ENCODE assay signal across 8 cellular contexts in the genomic region with DNA sequence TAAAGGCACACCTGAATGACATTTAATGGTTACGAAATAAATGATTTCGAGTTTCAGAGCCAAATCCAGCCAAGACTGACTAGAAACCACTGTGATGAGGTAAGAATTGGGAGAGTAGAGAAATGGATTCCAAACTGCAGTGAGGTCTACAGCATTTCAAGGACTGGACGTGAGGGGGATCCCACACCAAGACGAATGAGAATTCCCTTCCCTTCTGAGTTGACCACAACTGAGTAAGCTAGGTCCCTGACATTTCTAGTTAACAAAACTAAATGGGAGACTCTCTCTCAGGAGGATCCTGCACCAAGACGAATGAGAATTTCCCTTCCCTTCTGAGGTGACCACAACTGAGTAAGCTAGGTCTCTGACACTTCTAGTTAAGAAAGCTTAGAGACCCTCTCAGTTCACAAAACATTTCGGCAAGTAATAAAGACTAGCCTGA. TPM values are rescaled to one million over a fixed set of nuclear protein-coding genes. Genes with fewer than 3 reads are reported as not detected.
A peak's percentile ranks its signal among the peaks of the same experiment; 100 is the strongest.
DNase-seq lines count a peak whose midpoint lies in the region; ATAC-seq lines count a peak whose summit lies in the region.

No MANE protein-coding gene starts in this region.

- no peaks in the 10 kb centered on the region for H3K36me3 Mint-ChIP-seq in CD4-positive, CD25-positive, alpha-beta regulatory T cell

- peak overlapping the region; percentile 96 to 100 (median 98) for H3K4me3 Mint-ChIP-seq in CD4-positive, CD25-positive, alpha-beta regulatory T cell

- H3K4me1 ChIP-seq in CD4-positive, CD25-positive, alpha-beta regulatory T cell (ENCODE audit: control insufficient read depth, insufficient read depth, low read length, poor library complexity, severe bottlenecking) = peaks cover 38% of the 10 kb centered on the region

- DNase-seq in CD4-positive, CD25-positive, alpha-beta regulatory T cell = no peak
- DNase-seq in HS-5 (ENCODE audit: low read depth) = peak; percentile 33
- peak; percentile 82 for DNase-seq in amniotic epithelial cell (ENCODE audit: low read depth)
- DNase-seq in kidney tubule cell (ENCODE audit: low spot score) = peak; percentile 61
- DNase-seq in superior temporal gyrus (ENCODE audit: extremely low spot score) = peak; percentile 40
- no peak for DNase-seq in GF-D8 (lab: John Stamatoyannopoulos, UW)
- DNase-seq in T-helper 9 cell = no peak
- DNase-seq in activated gamma-delta T cell (lab: John Stamatoyannopoulos, UW) = no peak

- peaks cover 6% of the 10 kb centered on the region for H3K36me3 ChIP-seq in CD4-positive, CD25-positive, alpha-beta regulatory T cell (ENCODE audit: control insufficient read depth, insufficient read depth, low read length)

- no peaks in the 10 kb centered on the region for H3K27me3 ChIP-seq in CD4-positive, CD25-positive, alpha-beta regulatory T cell (ENCODE audit: control insufficient read depth, insufficient read depth, low read length)

- H3K4me1 Mint-ChIP-seq in CD4-positive, CD25-positive, alpha-beta regulatory T cell = peaks cover 37 to 61% (median 49%) of the 10 kb centered on the region in 4 donors

- peaks cover 4% of the 10 kb centered on the region for H3K27me3 Mint-ChIP-seq in CD4-positive, CD25-positive, alpha-beta regulatory T cell

- H3K9me3 Mint-ChIP-seq in CD4-positive, CD25-positive, alpha-beta regulatory T cell = peaks cover 0 to 3% (median 0%) of the 10 kb centered on the region in 7 donors

- H3K27ac ChIP-seq in CD4-positive, CD25-positive, alpha-beta regulatory T cell (ENCODE audit: insufficient read depth, low read length, poor library complexity, severe bottlenecking) = peak overlapping the region; percentile 31

- ATAC-seq in CD4-positive, CD25-positive, alpha-beta regulatory T cell (ENCODE audit: low read depth in 2 of 2) = no peak

- peak overlapping the region; percentile 98 for H3K4me3 ChIP-seq in CD4-positive, CD25-positive, alpha-beta regulatory T cell (ENCODE audit: low read depth, low read length)

- H3K27ac Mint-ChIP-seq in CD4-positive, CD25-positive, alpha-beta regulatory T cell = peak overlapping the region; percentile 85 to 96 (median 89)

- no peaks in the 10 kb centered on the region for H3K9me3 ChIP-seq in CD4-positive, CD25-positive, alpha-beta regulatory T cell (ENCODE audit: control insufficient read depth in 2 of 2, low read length in 2 of 2)

RNA-seq across cellular contexts. Expression of gene SPATA1, which starts 1.6 kb away (rescaled TPM):
- total RNA-seq in CD4-positive, CD25-positive, alpha-beta regulatory T cell = 2.4 TPM
- under 1 TPM in 1 of 4 donors, not detected in 3; 0.21 TPM for polyA plus RNA-seq in CD4-positive, CD25-positive, alpha-beta regulatory T cell

RNA-seq across cellular contexts. Expression of gene GNG5, which starts 1.8 kb away (rescaled TPM):
- 33.0 TPM for total RNA-seq in CD4-positive, CD25-positive, alpha-beta regulatory T cell
- 100 to 1,000 TPM; 207 to 318 (median 268) TPM for polyA plus RNA-seq in CD4-positive, CD25-positive, alpha-beta regulatory T cell

RNA-seq across cellular contexts. Expression of gene RPF1, which starts 25.5 kb away (rescaled TPM):
- 46.8 TPM for total RNA-seq in CD4-positive, CD25-positive, alpha-beta regulatory T cell
- 10 to 100 TPM; 59.2 to 90.0 (median 69.3) TPM for polyA plus RNA-seq in CD4-positive, CD25-positive, alpha-beta regulatory T cell

Comparison
In these comparisons a context has a peak if more than half of its experiments do, and no peak if none do; other contexts are left out.
1. DNase-seq: peak in HS-5 (single experiment), amniotic epithelial cell (single experiment), kidney tubule cell (single experiment) and superior temporal gyrus (single experiment); none in CD4-positive, CD25-positive, alpha-beta regulatory T cell (0 of 3), GF-D8 (single experiment), T-helper 9 cell (single experiment) and activated gamma-delta T cell (single experiment).